ENCODE assay signal across 8 cellular contexts in genomic region chr1:54053745-54054437, GRCh38. TPM values are rescaled to one million over a fixed set of nuclear protein-coding genes. Genes with fewer than 3 reads are reported as not detected.
DNase-seq lines count a peak whose midpoint lies in the region; ATAC-seq and TF ChIP-seq lines count a peak whose summit lies in the region.

No MANE protein-coding gene starts in this region.

- H3K4me3 ChIP-seq in left ventricle myocardium inferior: peak overlapping the region; percentile 98
- peak overlapping the region; percentile 84 to 96 (median 90) for H3K4me3 ChIP-seq in stomach

- WGBS in stomach, 5 donors: 3 to 7% (median 4%) methylated on average over 19 to 21 of the region's 21 CpGs

- DNase-seq in Right ventricle myocardium superior (no peak), cardiac septum (ENCODE audit: low spot score) (no peak), RKO (ENCODE audit: low spot score) (peak; percentile 46), left ventricle myocardium inferior (no peak), stomach (no peak), NCI-H774 (lab: John Stamatoyannopoulos, UW) (no peak), SW480 (ENCODE audit: low spot score) (no peak)

- no peak for TF ChIP-seq EP300 in stomach (IDR thresholded peaks at IDR 0.05)

- H3K27ac ChIP-seq in left ventricle myocardium inferior (replicated peaks): peak overlapping the region; percentile 97
- peak overlapping the region; percentile 66 to 100 (median 95) for H3K27ac ChIP-seq in stomach

- peaks cover 5% of the 10 kb centered on the region for H3K36me3 ChIP-seq in left ventricle myocardium inferior
- peaks cover 0 to 17% (median 2%) of the 10 kb centered on the region in 4 donors for H3K36me3 ChIP-seq in stomach

- no peak for TF ChIP-seq CTCF in left ventricle myocardium inferior (IDR thresholded peaks at IDR 0.05; ENCODE audit: borderline replicate concordance)
- TF ChIP-seq CTCF in stomach (IDR thresholded peaks at IDR 0.05): no peak

- ATAC-seq in Right ventricle myocardium superior (ENCODE audit: poor library complexity) (peak; percentile 8), GM21367 (IDR thresholded peaks at IDR 0.05; ENCODE audit: unreplicated experiment) (no peak)

- peaks cover 56% of the 10 kb centered on the region for H3K4me1 ChIP-seq in left ventricle myocardium inferior
- H3K4me1 ChIP-seq in stomach: peaks cover 14 to 53% (median 43%) of the 10 kb centered on the region in 4 donors

- intact Hi-C loops in Right ventricle myocardium superior (cut with DNase I) (no loop called here), cardiac septum (cut with DNase I) (loop anchor here (1.0 to 5.0 kb wide), 3 partner anchors 107 to 216 kb away; partner anchors contain the start of genes IFT25, LRRC42, NDC1 and YIPF1), left ventricle myocardium inferior (cut with micrococcal nuclease) (no loop called here), stomach (cut with DNase I; ENCODE audit: low total_unique reads) (no loop called here)

- no peak for TF ChIP-seq POLR2A in stomach (IDR thresholded peaks at IDR 0.05)

- H3K27me3 ChIP-seq in left ventricle myocardium inferior (ENCODE audit: low read depth) (no peaks in the 10 kb centered on the region), stomach (no peaks in the 10 kb centered on the region)

- no peaks in the 10 kb centered on the region for H3K9me3 ChIP-seq in left ventricle myocardium inferior (replicated peaks)
- no peaks in the 10 kb centered on the region for H3K9me3 ChIP-seq in stomach

RNA-seq across cellular contexts. Expression of gene TCEANC2, which starts 0.5 kb away (rescaled TPM):
- total RNA-seq in Right ventricle myocardium superior (5.3 TPM), cardiac septum (4.1 TPM), left ventricle myocardium inferior (5.7 TPM), stomach (1 to 10 TPM; 2.2 to 8.8 (median 2.6) TPM)
- 1 to 10 TPM; 1.8 to 3.1 (median 2.3) TPM for polyA plus RNA-seq in stomach

RNA-seq across cellular contexts. Expression of gene TMEM59, which starts 0.9 kb away (rescaled TPM):
- total RNA-seq in Right ventricle myocardium superior: 310 TPM
- 289 TPM for total RNA-seq in cardiac septum
- total RNA-seq in left ventricle myocardium inferior: 337 TPM
- total RNA-seq in stomach: 100 to 1,000 TPM in 4 of 5 donors, 10 to 100 TPM in 1; 95.7 to 322 (median 220) TPM
- polyA plus RNA-seq in stomach: 100 to 1,000 TPM; 103 to 179 (median 169) TPM

RNA-seq across cellular contexts. Expression of gene LDLRAD1, which starts 35.9 kb away (rescaled TPM):
- total RNA-seq in Right ventricle myocardium superior: not detected
- total RNA-seq in cardiac septum: not detected
- not detected for total RNA-seq in left ventricle myocardium inferior
- total RNA-seq in stomach: not detected
- polyA plus RNA-seq in stomach: under 1 TPM in 2 of 3 donors, not detected in 1; 0.12 to 0.40 TPM
